In the genomic region with DNA sequence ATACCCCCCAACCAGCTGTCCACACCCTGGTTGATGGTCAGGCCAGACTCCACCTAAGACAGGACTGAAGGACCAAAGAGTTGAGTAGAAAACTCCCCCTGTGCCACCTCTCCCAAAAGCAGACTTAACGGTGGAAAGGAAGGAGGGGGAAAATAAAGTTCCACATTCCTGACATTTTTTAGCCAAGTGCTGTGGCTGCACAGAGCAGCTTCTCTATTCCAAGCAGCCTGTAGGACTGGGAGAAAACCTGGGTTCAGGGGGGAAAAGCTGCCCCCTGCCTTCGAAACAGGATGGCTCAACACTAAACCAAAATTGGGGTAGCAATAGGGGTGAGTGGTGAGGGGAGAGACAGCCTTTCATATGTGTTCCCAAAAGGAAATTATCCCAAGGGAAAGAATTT, we compare ENCODE assay signal across 11 cellular contexts. TPM values are rescaled to one million over a fixed set of nuclear protein-coding genes. Genes with fewer than 3 reads are reported as not detected.
A peak's percentile ranks its signal among the peaks of the same experiment; 100 is the strongest.
DNase-seq lines count a peak whose midpoint lies in the region; ATAC-seq, FAIRE-seq and TF ChIP-seq lines count a peak whose summit lies in the region.
"Had no signal": no experiment of that assay in that cellular context is flagged by ENCODE, and none has a peak within 500 bp of the region (broad histone marks: within the 10 kb centered on the region; RNA-seq: fewer than 3 reads in every experiment).

No MANE protein-coding gene starts in this region.

- H4K20me1 ChIP-seq in HCT116 (ENCODE audit: insufficient read depth) = no peaks in the 10 kb centered on the region
- H4K20me1 ChIP-seq in keratinocyte (ENCODE audit: control insufficient read depth, extremely low read depth, insufficient read depth, low read length) = no peaks in the 10 kb centered on the region

- TF ChIP-seq EP300 in suprapubic skin (IDR thresholded peaks at IDR 0.05) = no peak

- H3K4me3 Mint-ChIP-seq in glutamatergic neuron (ENCODE audit: unreplicated experiment) = no peak overlapping the region
- H3K4me3 Mint-ChIP-seq: activated B cell treated with CpG ODN at 0.5 μM for 24 hours had no signal

- RAD21 ChIA-PET in HCT116 (lab: Charles Lee; ENCODE audit: low non-redundant PET in 1 of 2, low total read pairs in 2 of 2, uncharacterized antibody in 2 of 2, unreplicated experiment in 2 of 2) = no interaction called here

- TF ChIP-seq CTCF in HCT116 (IDR thresholded peaks at IDR 0.05 in 2 of 3, conservative IDR thresholded peaks at IDR 0.05 in 1 of 3; ENCODE audit: borderline replicate concordance in 1 of 3, insufficient read depth in 1 of 3, low read depth in 2 of 3, low read length in 2 of 3) = no peak
- TF ChIP-seq CTCF in keratinocyte (optimal IDR thresholded peaks at IDR 0.05 in 1 of 3, IDR thresholded peaks at IDR 0.05 in 1 of 3, conservative IDR thresholded peaks at IDR 0.05 in 1 of 3; ENCODE audit: extremely low read depth in 1 of 3, insufficient read depth in 2 of 3, low read length in 3 of 3) = no peak
- TF ChIP-seq CTCF in suprapubic skin (IDR thresholded peaks at IDR 0.05) = no peak
- TF ChIP-seq CTCF in glutamatergic neuron (IDR thresholded peaks at IDR 0.05; ENCODE audit: partially characterized antibody, unreplicated experiment) = no peak

- FAIRE-seq in keratinocyte (lab: Jason Lieb, UNC) = no peak

- peaks cover 73% of the 10 kb centered on the region for H3K79me2 ChIP-seq in HCT116 (ENCODE audit: insufficient read depth, low read length)
- peaks cover 68% of the 10 kb centered on the region for H3K79me2 ChIP-seq in keratinocyte (ENCODE audit: control insufficient read depth, insufficient read depth, low read length)

- no peak overlapping the region for H3K27ac ChIP-seq in HCT116 (ENCODE audit: low read depth, low read length)
- no peak overlapping the region for H3K27ac ChIP-seq in keratinocyte (ENCODE audit: control insufficient read depth, insufficient read depth, low read length)
- peak overlapping the region; percentile 36 for H3K27ac ChIP-seq in suprapubic skin

- no peak for ATAC-seq in HCT116

- no peak overlapping the region for H3K27ac Mint-ChIP-seq in glutamatergic neuron (ENCODE audit: unreplicated experiment)
- H3K27ac Mint-ChIP-seq: activated B cell treated with CpG ODN at 0.5 μM for 24 hours had no signal

- H2AFZ ChIP-seq in HCT116 (ENCODE audit: low read depth, low read length, poor library complexity, severe bottlenecking) (no peak overlapping the region), keratinocyte (ENCODE audit: control insufficient read depth, low read length) (no peak overlapping the region)

- no peaks in the 10 kb centered on the region for H3K9me3 ChIP-seq in HCT116 (ENCODE audit: control insufficient read depth in 1 of 2, insufficient read depth in 1 of 2, low read depth in 1 of 2, low read length in 2 of 2)
- no peaks in the 10 kb centered on the region for H3K9me3 ChIP-seq in adipocyte (ENCODE audit: control insufficient read depth, low read length)
- H3K9me3 ChIP-seq in keratinocyte (ENCODE audit: control insufficient read depth, low read depth, low read length) = no peaks in the 10 kb centered on the region
- H3K9me3 ChIP-seq in suprapubic skin = no peaks in the 10 kb centered on the region

- no peaks in the 10 kb centered on the region for H3K27me3 ChIP-seq in HCT116 (ENCODE audit: insufficient read depth, low read length)
- H3K27me3 ChIP-seq in adipocyte (replicated peaks; ENCODE audit: control insufficient read depth, insufficient read depth, low read length) = no peaks in the 10 kb centered on the region
- H3K27me3 ChIP-seq in keratinocyte (ENCODE audit: control insufficient read depth, extremely low read depth, insufficient read depth, low read length) = no peaks in the 10 kb centered on the region
- no peaks in the 10 kb centered on the region for H3K27me3 ChIP-seq in suprapubic skin

- no peaks in the 10 kb centered on the region for H3K36me3 ChIP-seq in HCT116 (ENCODE audit: control insufficient read depth in 1 of 2, insufficient read depth in 2 of 2, low read length in 2 of 2)
- H3K36me3 ChIP-seq in adipocyte (ENCODE audit: control insufficient read depth, insufficient read depth, low read length, severe bottlenecking) = peaks cover 6% of the 10 kb centered on the region
- no peaks in the 10 kb centered on the region for H3K36me3 ChIP-seq in keratinocyte (ENCODE audit: control insufficient read depth in 2 of 2, extremely low read depth in 1 of 2, insufficient read depth in 2 of 2, low read length in 2 of 2)
- H3K36me3 ChIP-seq in suprapubic skin = no peaks in the 10 kb centered on the region

- no peak overlapping the region for H3K9ac ChIP-seq in HCT116 (ENCODE audit: low read length)
- peak overlapping the region; percentile 97 for H3K9ac ChIP-seq in adipocyte (ENCODE audit: low read length)
- no peak overlapping the region for H3K9ac ChIP-seq in keratinocyte (ENCODE audit: control insufficient read depth, extremely low read depth, insufficient read depth, low read length)

- H3K4me2 ChIP-seq in HCT116 (ENCODE audit: low read length) = peak overlapping the region; percentile 5; the same call in 1 of the 2 replicates
- H3K4me2 ChIP-seq in keratinocyte (ENCODE audit: control insufficient read depth, extremely low read depth, insufficient read depth, low read depth, low read length) = peak overlapping the region; percentile 4

- intact Hi-C loops in HCT116 (cut with micrococcal nuclease) = no loop called here

- H3K9me2 ChIP-seq in HCT116 (ENCODE audit: insufficient read depth) = 0 out of 2 replicates have a peak, but pooled peaks cover under 1% of the 10 kb centered on the region

- 37% methylated on average over 2 of the region's 2 CpGs for WGBS in suprapubic skin

- no peak for TF ChIP-seq RAD21 in HCT116 (IDR thresholded peaks at IDR 0.05; ENCODE audit: low read depth)

- H3K4me1 ChIP-seq in HCT116 (ENCODE audit: control insufficient read depth in 1 of 2, insufficient read depth in 2 of 2, low read length in 2 of 2) (peaks cover 11 to 34% of the 10 kb centered on the region in 2 experiments; a peak in 3 of 4 replicates), adipocyte (ENCODE audit: control insufficient read depth, insufficient read depth, low read length) (peaks cover 81% of the 10 kb centered on the region), keratinocyte (ENCODE audit: control insufficient read depth, extremely low read depth, insufficient read depth, low read length) (peaks cover 25% of the 10 kb centered on the region), suprapubic skin (peaks cover 79% of the 10 kb centered on the region)

- no peaks in the 10 kb centered on the region for H3K36me3 Mint-ChIP-seq in glutamatergic neuron (ENCODE audit: unreplicated experiment)

- no peak for DNase-seq in HCT116 (ENCODE audit: low read depth, low spot score)
- peak; percentile 59 for DNase-seq in adipocyte (ENCODE audit: low read depth)
- no peak for DNase-seq in keratinocyte (ENCODE audit: low read depth, low spot score)
- DNase-seq in suprapubic skin (ENCODE audit: low spot score in 2 of 2) = no peak
- DNase-seq in effector CD4-positive, alpha-beta T cell = no peak
- DNase-seq in cerebellum (ENCODE audit: low spot score) = no peak
- no peak for DNase-seq in T1000 (lab: John Stamatoyannopoulos, UW)
- no peak for DNase-seq in glutamatergic neuron
- DNase-seq: activated B cell treated with CpG ODN at 0.5 μM for 24 hours, cortex of kidney, NCI-H1694 treated with DMSO at 0.1 percent for 48 hours had no signal

- no peak overlapping the region for H3K4me3 ChIP-seq in HCT116 (replicated peaks in 1 of 2; ENCODE audit: low read depth in 1 of 2, low read length in 2 of 2)
- peak overlapping the region; percentile 90 for H3K4me3 ChIP-seq in adipocyte (ENCODE audit: low read length)
- no peak overlapping the region for H3K4me3 ChIP-seq in keratinocyte (ENCODE audit: control insufficient read depth in 2 of 3, extremely low read depth in 1 of 3, insufficient read depth in 2 of 3, low read depth in 1 of 3, low read length in 3 of 3)
- peak overlapping the region; percentile 83 for H3K4me3 ChIP-seq in suprapubic skin

- no peaks in the 10 kb centered on the region for H3K9me1 ChIP-seq in keratinocyte (ENCODE audit: control insufficient read depth, extremely low read depth, insufficient read depth, low read length)

- POLR2A ChIA-PET in HCT116 (lab: Charles Lee) = no interaction called here

- peaks cover 30% of the 10 kb centered on the region for H3K4me1 Mint-ChIP-seq in glutamatergic neuron (ENCODE audit: low read depth, unreplicated experiment)

- BruUV-seq in HCT116 (replicated peaks; lab: Mats Ljungman, UMichigan) = no TSS peak

- H3K9me3 Mint-ChIP-seq in glutamatergic neuron (ENCODE audit: unreplicated experiment) = peaks cover 3% of the 10 kb centered on the region
- H3K9me3 Mint-ChIP-seq: activated B cell treated with CpG ODN at 0.5 μM for 24 hours had no signal

- dilution Hi-C loops in keratinocyte (cut with MboI; ENCODE audit: extremely low pct_ligation_motif_present, low sequenced_read_pairs) = no loop called here

- TF ChIP-seq POLR2A in HCT116 (IDR thresholded peaks at IDR 0.05; ENCODE audit: borderline replicate concordance, extremely low read depth, insufficient read depth, insufficient read length) (no peak), suprapubic skin (IDR thresholded peaks at IDR 0.05) (no peak)

- peaks cover 10% of the 10 kb centered on the region for H3K27me3 Mint-ChIP-seq in glutamatergic neuron (ENCODE audit: unreplicated experiment)
- H3K27me3 Mint-ChIP-seq: activated B cell treated with CpG ODN at 0.5 μM for 24 hours had no signal

- CTCF ChIA-PET in HCT116 (lab: Charles Lee) = no interaction called here

TF ChIP-seq in HCT116, 20 proteins besides CTCF, POLR2A, EP300 and RAD21 (continues in another document):
- TF ChIP-seq ZFX (IDR thresholded peaks at IDR 0.05) (no peak), YY1 (IDR thresholded peaks at IDR 0.05; ENCODE audit: extremely low read depth, insufficient replicate concordance, low read depth, low read length) (no peak), EZH2phosphoT487 (IDR thresholded peaks at IDR 0.05; ENCODE audit: borderline replicate concordance) (no peak), CBX3 (IDR thresholded peaks at IDR 0.05; ENCODE audit: low read depth) (no peak)
- TF ChIP-seq, protein P1, sequence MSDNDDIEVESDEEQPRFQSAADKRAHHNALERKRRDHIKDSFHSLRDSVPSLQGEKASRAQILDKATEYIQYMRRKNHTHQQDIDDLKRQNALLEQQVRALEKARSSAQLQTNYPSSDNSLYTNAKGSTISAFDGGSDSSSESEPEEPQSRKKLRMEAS (IDR thresholded peaks at IDR 0.05) = no peak

RNA-seq across cellular contexts. Expression of a gene that starts 3.6 kb away (rescaled TPM):
- 21.3 TPM for total RNA-seq in HCT116 (2021; ENCODE audit: unreplicated experiment)
- 9.5 and 10.8 TPM in 2 replicates for polyA plus RNA-seq in HCT116 (2012)
- 6.1 to 18.3 TPM (median 9.2 TPM) in 3 replicates for polyA plus RNA-seq in keratinocyte
- 0.40 TPM for polyA plus RNA-seq in keratinocyte (2011; ENCODE audit: low read depth)
- 6.1 and 8.1 TPM in 2 replicates for polyA plus RNA-seq in keratinocyte (2011; cell fraction: cytosol; rRNA removed)
- polyA plus RNA-seq in keratinocyte (2011; cell fraction: nucleus; rRNA removed) = 17.6 and 18.8 TPM in 2 replicates
- 1.2 and 14.8 TPM in 2 replicates for polyA plus RNA-seq in keratinocyte (2012; ENCODE audit: low replicate concordance)
- 10.9 to 28.9 TPM (median 14.5 TPM) in 3 replicates for polyA minus RNA-seq in keratinocyte
- 6.7 TPM for polyA minus RNA-seq in keratinocyte (2011; cell fraction: cytosol; rRNA and poly(A)+ RNA removed)
- 10.8 and 16.9 TPM in 2 replicates for polyA minus RNA-seq in keratinocyte (2011; cell fraction: nucleus; rRNA and poly(A)+ RNA removed)
- 10 to 100 TPM in 1 of 4 donors, 1 to 10 TPM in 3; 6.5 to 14.1 (median 7.2) TPM for total RNA-seq in suprapubic skin
- 4.6 TPM for total RNA-seq in cerebellum
- total RNA-seq in glutamatergic neuron (ENCODE audit: unreplicated experiment) = 16.2 TPM

Comparison
In these comparisons a context has a peak if more than half of its experiments do, and no peak if none do; other contexts are left out.
1. H3K4me3 ChIP-seq: peak in adipocyte (single experiment) and suprapubic skin (single experiment); none in HCT116 (0 of 2) and keratinocyte (0 of 3).